ENCODE assay signal across 10 cellular contexts in genomic region chr6:33856655-33857054, GRCh38. TPM values are rescaled to one million over a fixed set of nuclear protein-coding genes. Genes with fewer than 3 reads are reported as not detected.
DNase-seq lines count a peak whose midpoint lies in the region; ATAC-seq and TF ChIP-seq lines count a peak whose summit lies in the region.
"Had no signal": no experiment of that assay in that cellular context is flagged by ENCODE, and none has a peak within 500 bp of the region (broad histone marks: within the 10 kb centered on the region; RNA-seq: fewer than 3 reads in every experiment).

No MANE protein-coding gene starts in this region.

- H3K79me2 ChIP-seq in hepatocyte: no peaks in the 10 kb centered on the region

- H3K27me3 ChIP-seq in hepatocyte (peaks cover 6% of the 10 kb centered on the region), SJCRH30 (peaks cover 22% of the 10 kb centered on the region)

- no peaks in the 10 kb centered on the region for H3K36me3 Mint-ChIP-seq in activated T-cell treated with anti-CD3 and anti-CD28 coated beads, Interleukin-2, amount 50 U/mL, for 4 hours (ENCODE audit: insufficient read depth)

- DNase-seq in GDM1 (lab: John Stamatoyannopoulos, UW): peak; percentile 88
- peak; percentile 50 for DNase-seq in NOMO-1 treated with DMSO at 0.1 percent for 48 hours (lab: John Stamatoyannopoulos, UW; ENCODE audit: unreplicated experiment)
- DNase-seq in activated T-cell treated with anti-CD3 and anti-CD28 coated beads, Interleukin-2, amount 50 U/mL, for 4 hours: peak; percentile 37
- DNase-seq in stimulated activated CD4-positive, alpha-beta T cell treated with anti-CD3 and anti-CD28 coated beads, Interleukin-15, amount 100 ng/mL, for 48 hours (ENCODE audit: low read depth in 2 of 2): peak; percentile 59 to 65
- no peak for DNase-seq in DMS 273 (lab: John Stamatoyannopoulos, UW; ENCODE audit: unreplicated experiment)
- DNase-seq in hepatocyte (ENCODE audit: low spot score): no peak
- no peak for DNase-seq in SJCRH30
- DNase-seq: DMS 273 treated with DMSO at 0.1 percent for 48 hours had no signal

- H3K4me3 ChIP-seq in hepatocyte (no peak overlapping the region), SJCRH30 (no peak overlapping the region)

- H3K9me3 ChIP-seq in hepatocyte (ENCODE audit: low read depth) (no peaks in the 10 kb centered on the region), SJCRH30 (replicated peaks) (no peaks in the 10 kb centered on the region)

- TF ChIP-seq CTCF in hepatocyte (IDR thresholded peaks at IDR 0.05; ENCODE audit: poor library complexity): no peak

- H3K4me1 ChIP-seq in hepatocyte (ENCODE audit: insufficient read depth) (peaks cover 11% of the 10 kb centered on the region), SJCRH30 (peaks cover 15% of the 10 kb centered on the region)

- H3K4me1 Mint-ChIP-seq in activated T-cell treated with anti-CD3 and anti-CD28 coated beads, Interleukin-2, amount 50 U/mL, for 4 hours (ENCODE audit: low read depth): peaks cover 51% of the 10 kb centered on the region

- H3K9me3 Mint-ChIP-seq in activated T-cell treated with anti-CD3 and anti-CD28 coated beads, Interleukin-2, amount 50 U/mL, for 4 hours: no peaks in the 10 kb centered on the region

- no peak overlapping the region for H2AFZ ChIP-seq in hepatocyte

- H3K27ac ChIP-seq in hepatocyte: no peak overlapping the region
- H3K27ac ChIP-seq in SJCRH30: no peak overlapping the region

- ATAC-seq in activated T-cell treated with anti-CD3 and anti-CD28 coated beads, Interleukin-2, amount 50 U/mL, for 4 hours: peak; percentile 90 to 91
- no peak for ATAC-seq in GM18517 (IDR thresholded peaks at IDR 0.05; ENCODE audit: unreplicated experiment)

- H3K27me3 Mint-ChIP-seq in activated T-cell treated with anti-CD3 and anti-CD28 coated beads, Interleukin-2, amount 50 U/mL, for 4 hours (ENCODE audit: low read depth): peaks cover 18% of the 10 kb centered on the region

- H3K9me2 ChIP-seq in hepatocyte (replicated peaks; ENCODE audit: insufficient read depth): no peaks in the 10 kb centered on the region

- no peaks in the 10 kb centered on the region for H4K20me1 ChIP-seq in hepatocyte (ENCODE audit: insufficient read depth, poor library complexity, severe bottlenecking)

- H3K4me3 Mint-ChIP-seq in activated T-cell treated with anti-CD3 and anti-CD28 coated beads, Interleukin-2, amount 50 U/mL, for 4 hours: peak overlapping the region; percentile 37

- H3K36me3 ChIP-seq in hepatocyte (replicated peaks; ENCODE audit: insufficient read depth, low read depth): no peaks in the 10 kb centered on the region
- no peaks in the 10 kb centered on the region for H3K36me3 ChIP-seq in SJCRH30

- 83% methylated on average over 4 of the region's 5 CpGs for WGBS in hepatocyte (ENCODE audit: low lambda C conversion rate, missing lambda C conversion rate)

- H3K4me2 ChIP-seq in hepatocyte: no peak overlapping the region

RNA-seq across cellular contexts. Expression of gene MLN, which starts 52.9 kb away (rescaled TPM):
- not detected for total RNA-seq in activated T-cell treated with anti-CD3 and anti-CD28 coated beads, Interleukin-2, amount 50 U/mL, for 4 hours
- total RNA-seq in hepatocyte: 2.3 and 6.7 TPM in 2 replicates
- 0.86 and 1.1 TPM in 2 replicates for polyA plus RNA-seq in hepatocyte
- total RNA-seq in SJCRH30 (2014; rRNA removed; shearing (Covaris generic)): not detected in 2 replicates
- total RNA-seq: epithelial cell of proximal tubule had no signal

Comparison
In these comparisons a context has a peak if more than half of its experiments do, and no peak if none do; other contexts are left out.
1. DNase-seq: peak in GDM1 (single experiment), NOMO-1 treated with DMSO at 0.1 percent for 48 hours (single experiment), activated T-cell treated with anti-CD3 and anti-CD28 coated beads, Interleukin-2, amount 50 U/mL, for 4 hours (single experiment) and stimulated activated CD4-positive, alpha-beta T cell treated with anti-CD3 and anti-CD28 coated beads, Interleukin-15, amount 100 ng/mL, for 48 hours (2 of 2); none in DMS 273 (single experiment), hepatocyte (single experiment) and SJCRH30 (0 of 2).